In genomic region chr1:182841368-182841988, GRCh38 we compare ENCODE assay signal across 9 cellular contexts. TPM values are rescaled to one million over a fixed set of nuclear protein-coding genes. Genes with fewer than 3 reads are reported as not detected.
DNase-seq lines count a peak whose midpoint lies in the region; ATAC-seq and TF ChIP-seq lines count a peak whose summit lies in the region.
"Had no signal": no experiment of that assay in that cellular context is flagged by ENCODE, and none has a peak within 500 bp of the region (broad histone marks: within the 10 kb centered on the region; RNA-seq: fewer than 3 reads in every experiment).

No MANE protein-coding gene starts in this region.

- peaks cover 34% of the 10 kb centered on the region for H3K36me3 ChIP-seq in ACC112 (ENCODE audit: insufficient read depth, low read length)
- H3K36me3 ChIP-seq in mucosa of descending colon (ENCODE audit: low read depth): no peaks in the 10 kb centered on the region

- no peak overlapping the region for H3K27ac ChIP-seq in ACC112 (ENCODE audit: low read depth, low read length)
- H3K27ac ChIP-seq: epithelial cell of prostate had no signal

- H3K79me2 ChIP-seq in ACC112 (ENCODE audit: control insufficient read depth, insufficient read depth, low read length, unreplicated experiment): peaks cover 70% of the 10 kb centered on the region

- intact Hi-C loops in activated B cell treated with CpG ODN at 0.5 μM for 24 hours (cut with micrococcal nuclease) (loop anchor here (2.0 to 5.0 kb wide), 2 partner anchors 36 to 395 kb away; no protein-coding TSS in a partner anchor), mucosa of descending colon (cut with DNase I, micrococcal nuclease) (no loop called here)

- POLR2A ChIA-PET in activated B cell treated with CpG ODN at 0.5 μM for 24 hours (lab: Charles Lee): no interaction called here

- peak overlapping the region; percentile 92 for H3K4me3 Mint-ChIP-seq in activated B cell treated with CpG ODN at 0.5 μM for 24 hours

- no peaks in the 10 kb centered on the region for H3K9me3 ChIP-seq in iPS-18c (ENCODE audit: control insufficient read depth, insufficient read depth, low read length)
- H3K9me3 ChIP-seq in mucosa of descending colon: no peaks in the 10 kb centered on the region

- H3K4me3 ChIP-seq in ACC112 (ENCODE audit: low read depth, low read length) (peak overlapping the region; percentile 92), iPS-18c (ENCODE audit: insufficient read depth, low read depth, low read length) (peak overlapping the region; percentile 98), mucosa of descending colon (no peak overlapping the region)

- CTCF ChIA-PET in activated B cell treated with CpG ODN at 0.5 μM for 24 hours (lab: Charles Lee): no interaction called here

- H3K36me3 Mint-ChIP-seq in activated B cell treated with CpG ODN at 0.5 μM for 24 hours (ENCODE audit: low read depth): peaks cover 58% of the 10 kb centered on the region

- no peak for ATAC-seq in activated B cell treated with CpG ODN at 0.5 μM for 24 hours (ENCODE audit: low read depth)
- no peak for ATAC-seq in mucosa of descending colon

- H3K4me1 ChIP-seq in ACC112 (ENCODE audit: control insufficient read depth, insufficient read depth, low read length, unreplicated experiment) (peaks cover 25% of the 10 kb centered on the region), mucosa of descending colon (ENCODE audit: low read depth) (peaks cover 26% of the 10 kb centered on the region)

- DNase-seq in GM20000 (ENCODE audit: low spot score) (peak; percentile 31), activated B cell treated with CpG ODN at 0.5 μM for 24 hours (no peak), NOMO-1 (lab: John Stamatoyannopoulos, UW; ENCODE audit: unreplicated experiment in 2 of 2) (no peak), mucosa of descending colon (no peak), SKM-1 treated with dmso at 0.1 percent for 144 hours (lab: John Stamatoyannopoulos, UW; ENCODE audit: unreplicated experiment) (no peak)
- DNase-seq in effector CD8-positive, alpha-beta T cell (lab: John Stamatoyannopoulos, UW): no peak

- peak overlapping the region; percentile 98 for H3K27ac Mint-ChIP-seq in activated B cell treated with CpG ODN at 0.5 μM for 24 hours

- H3K9me3 Mint-ChIP-seq in activated B cell treated with CpG ODN at 0.5 μM for 24 hours: no peaks in the 10 kb centered on the region

- TF ChIP-seq CTCF in GM20000 (IDR thresholded peaks at IDR 0.05; ENCODE audit: extremely low read depth, missing control alignments) (no peak), activated B cell treated with CpG ODN at 0.5 μM for 24 hours (IDR thresholded peaks at IDR 0.05) (no peak), mucosa of descending colon (IDR thresholded peaks at IDR 0.05) (no peak)

- H3K27me3 Mint-ChIP-seq in activated B cell treated with CpG ODN at 0.5 μM for 24 hours: no peaks in the 10 kb centered on the region

- H3K4me1 Mint-ChIP-seq in activated B cell treated with CpG ODN at 0.5 μM for 24 hours: peaks cover 47% of the 10 kb centered on the region

- H3K27me3 ChIP-seq in ACC112 (ENCODE audit: insufficient read depth, low read length): no peaks in the 10 kb centered on the region

- no peak overlapping the region for H2AFZ ChIP-seq in ACC112 (ENCODE audit: low read length, unreplicated experiment)

RNA-seq across cellular contexts. Expression of gene DHX9, which starts 2.3 kb away (rescaled TPM):
- 265 and 266 TPM in 2 replicates for total RNA-seq in activated B cell treated with CpG ODN at 0.5 μM for 24 hours
- 100 to 1,000 TPM in 2 of 3 donors, 10 to 100 TPM in 1; 88.8 to 112 (median 101) TPM for total RNA-seq in mucosa of descending colon

RNA-seq across cellular contexts. Expression of gene NPL, which starts 51.9 kb away (rescaled TPM):
- 1.9 and 2.9 TPM in 2 replicates for total RNA-seq in activated B cell treated with CpG ODN at 0.5 μM for 24 hours
- 10 to 100 TPM in 2 of 3 donors, 1 to 10 TPM in 1; 8.1 to 12.5 (median 12.1) TPM for total RNA-seq in mucosa of descending colon
